23 cellular contexts compared by ENCODE assay signal in genomic region chr2:191434072-191434471, GRCh38.
"Had no signal": no experiment of that assay in that cellular context is flagged by ENCODE, and none has a peak within 500 bp of the region (broad histone marks: within the 10 kb centered on the region; RNA-seq: fewer than 3 reads in every experiment).

No MANE protein-coding gene starts in this region.

- H3K36me3 ChIP-seq: cardiac muscle cell, left lung, prostate gland, spleen, upper lobe of left lung had no signal

- ATAC-seq: activated T-cell treated with anti-CD3 and anti-CD28 coated beads, Interleukin-2, amount 50 U/mL, for 4 hours; left lung; natural killer cell had no signal

- H3K9me3 ChIP-seq: left lung, prostate gland, upper lobe of left lung had no signal

- H3K4me3 ChIP-seq: cardiac muscle cell, left lung, lung, prostate gland, spleen, upper lobe of left lung had no signal

- H3K27me3 ChIP-seq: cardiac muscle cell, left lung, spleen, upper lobe of left lung had no signal

- DNase-seq: activated CD4-positive, alpha-beta T cell treated with anti-CD3 and anti-CD28 coated beads for 4 hours; activated CD4-positive, alpha-beta T cell treated with anti-CD3 and anti-CD28 coated beads, Interleukin-2, amount 50 U/mL, for 48 hours; activated CD4-positive, CD25-positive, alpha-beta regulatory T cell; activated CD8-positive, alpha-beta memory T cell treated with anti-CD3 and anti-CD28 coated beads, Interleukin-2, amount 50 U/mL, for 48 hours; activated naive CD4-positive, alpha-beta T cell treated with Interleukin-2 at 50 U/mL for 16 hours; activated naive CD8-positive, alpha-beta T cell treated with anti-CD3 and anti-CD28 coated beads for 36 hours; activated T-cell treated with anti-CD3 and anti-CD28 coated beads, Interleukin-2, amount 50 U/mL, for 4 hours; amniotic stem cell; erythroblast; foreskin fibroblast; kidney; left lung; midbrain; natural killer cell; spleen; stimulated activated CD4-positive, alpha-beta T cell treated with anti-CD3 and anti-CD28 coated beads, Interleukin-4, amount 100 ng/mL, for 1 hour; stimulated activated naive CD4-positive, alpha-beta T cell treated with Interleukin-2 at 50 U/mL for 16 hours; T1000; upper lobe of left lung had no signal

- H3K27ac ChIP-seq: cardiac muscle cell, left lung, prostate gland, spleen, upper lobe of left lung had no signal

- FAIRE-seq: endometrium, kidney had no signal

- H3K4me1 ChIP-seq: prostate gland had no signal
